1 cellular context compared by ENCODE assay signal in the genomic region with DNA sequence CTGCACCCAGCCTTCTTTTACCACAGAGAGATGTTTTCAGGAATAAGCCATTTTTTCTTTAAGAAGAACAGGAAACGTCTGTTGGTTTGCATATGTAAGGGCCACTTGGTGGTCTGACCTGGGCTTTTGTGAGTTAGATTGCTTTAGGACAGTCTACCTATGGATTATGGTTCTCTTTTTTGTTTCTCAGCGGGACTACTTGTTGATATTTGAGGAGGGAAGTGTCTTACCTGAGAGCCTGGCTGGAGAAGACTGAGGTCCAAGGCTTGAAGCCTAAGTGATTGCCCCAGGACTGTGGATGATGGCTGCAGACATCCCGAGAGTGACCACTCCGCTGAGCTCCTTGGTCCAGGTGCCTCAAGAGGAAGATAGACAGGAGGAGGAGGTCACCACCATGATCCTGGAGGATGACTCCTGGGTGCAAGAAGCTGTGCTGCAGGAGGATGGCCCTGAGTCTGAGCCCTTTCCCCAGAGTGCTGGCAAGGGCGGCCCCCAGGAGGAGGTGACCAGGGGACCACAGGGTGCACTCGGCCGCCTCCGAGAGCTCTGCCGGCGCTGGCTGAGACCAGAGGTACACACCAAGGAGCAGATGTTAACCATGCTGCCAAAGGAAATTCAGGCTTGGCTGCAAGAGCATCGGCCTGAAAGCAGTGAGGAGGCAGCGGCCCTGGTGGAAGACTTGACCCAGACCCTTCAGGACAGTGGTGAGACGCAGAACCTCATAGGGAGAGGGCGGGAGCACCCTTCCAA.
A peak's percentile ranks its signal among the peaks of the same experiment; 100 is the strongest.
TF ChIP-seq lines count a peak whose summit lies in the region.

No MANE protein-coding gene starts in this region.

TF ChIP-seq in HepG2, 621 proteins besides CTCF, POLR2A, EP300 and RAD21:
- TF ChIP-seq ZNF687 (CRISPR knock-in tag; IDR thresholded peaks at IDR 0.05) (peak; percentile 12; the same call in 1 of the 2 replicates), ZNF512B (CRISPR knock-in tag; IDR thresholded peaks at IDR 0.05; ENCODE audit: borderline replicate concordance) (no peak)
